19 cellular contexts compared by ENCODE assay signal in the genomic region with DNA sequence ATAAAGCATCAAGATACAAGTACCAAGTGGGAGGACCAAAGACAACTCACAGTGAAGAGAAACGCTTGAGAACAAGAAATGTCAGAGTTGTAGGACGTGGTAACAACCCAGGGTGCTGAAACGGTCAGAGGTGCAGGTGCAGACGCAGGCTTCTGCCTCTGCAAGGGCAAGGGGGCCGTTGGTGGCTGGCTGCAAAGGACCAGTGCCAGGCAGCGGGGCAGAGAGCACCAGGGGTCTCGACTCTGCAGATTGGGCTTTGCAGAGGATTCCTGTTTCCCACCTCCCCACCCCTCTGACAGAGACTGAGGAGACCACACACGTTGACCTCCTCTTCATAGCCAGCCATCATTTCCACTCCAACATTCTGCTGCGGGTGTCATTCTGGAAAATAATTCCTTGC. TPM values are rescaled to one million over a fixed set of nuclear protein-coding genes. Genes with fewer than 3 reads are reported as not detected.
DNase-seq lines count a peak whose midpoint lies in the region; ATAC-seq and TF ChIP-seq lines count a peak whose summit lies in the region.
"Had no signal": no experiment of that assay in that cellular context is flagged by ENCODE, and none has a peak within 500 bp of the region (broad histone marks: within the 10 kb centered on the region; RNA-seq: fewer than 3 reads in every experiment).

No MANE protein-coding gene starts in this region.

- no peak overlapping the region for H2AK5ac ChIP-seq in neuronal stem cell (ENCODE audit: low read depth, low read length)

- H3K9ac ChIP-seq in neuronal stem cell (ENCODE audit: low read depth, low read length, poor library complexity) = no peak overlapping the region

- no peaks in the 10 kb centered on the region for H3K9me3 Mint-ChIP-seq in WTC11

- H3K4ac ChIP-seq in neuronal stem cell (ENCODE audit: low read length) = no peak overlapping the region

- H2BK5ac ChIP-seq in neuronal stem cell (ENCODE audit: low read length) = no peak overlapping the region

- ATAC-seq in left ventricle myocardium superior (no peak), WTC11 (no peak), lower lobe of right lung (no peak)

- peaks cover 2% of the 10 kb centered on the region; the same call in 1 of the 2 replicates for H3K36me3 Mint-ChIP-seq in WTC11

- H3K79me1 ChIP-seq in neuronal stem cell (ENCODE audit: low read depth, low read length) = peaks cover 2% of the 10 kb centered on the region

- H3K36me3 ChIP-seq in left ventricle myocardium inferior (peaks cover 11% of the 10 kb centered on the region), neuronal stem cell (replicated peaks in 1 of 2; ENCODE audit: control insufficient read depth in 2 of 2, insufficient read depth in 2 of 2, low read length in 2 of 2) (no peaks in the 10 kb centered on the region), thyroid gland (peaks cover 7% of the 10 kb centered on the region in 2 donors), lower lobe of right lung (peaks cover 16% of the 10 kb centered on the region)
- H3K36me3 ChIP-seq: BE2C had no signal

- no peak overlapping the region for H2BK120ac ChIP-seq in neuronal stem cell (ENCODE audit: low read depth, low read length)

- CTCF ChIA-PET in WTC11 (lab: Charles Lee) = no interaction called here

- TF ChIP-seq POLR2A in thyroid gland (IDR thresholded peaks at IDR 0.05) = no peak

- H4K91ac ChIP-seq in neuronal stem cell (ENCODE audit: low read depth, low read length, poor library complexity) = no peak overlapping the region

- H3K4me3 Mint-ChIP-seq in WTC11 = no peak overlapping the region

- H3K18ac ChIP-seq in neuronal stem cell (ENCODE audit: low read length) = peak overlapping the region; percentile 48

- H3K4me2 ChIP-seq in neuronal stem cell (ENCODE audit: insufficient read depth, low read length, poor library complexity, severe bottlenecking) = no peak overlapping the region

- H2BK15ac ChIP-seq in neuronal stem cell (ENCODE audit: low read length) = no peak overlapping the region

- no peak overlapping the region for H2AFZ ChIP-seq in neuronal stem cell (ENCODE audit: low read length)

- H3K27me3 ChIP-seq in left ventricle myocardium inferior (ENCODE audit: low read depth) (no peaks in the 10 kb centered on the region), neuronal stem cell (ENCODE audit: control insufficient read depth in 3 of 3, insufficient read depth in 3 of 3, low read depth in 1 of 3, low read length in 3 of 3) (peaks cover 0 to 5% (median 0%) of the 10 kb centered on the region in 3 experiments), thyroid gland (no peaks in the 10 kb centered on the region), lower lobe of right lung (ENCODE audit: low read depth) (no peaks in the 10 kb centered on the region)

- no peaks in the 10 kb centered on the region for H3K27me3 Mint-ChIP-seq in WTC11 (ENCODE audit: low read depth)

- H3K9me3 ChIP-seq in left ventricle myocardium inferior (replicated peaks) (no peaks in the 10 kb centered on the region), neuronal stem cell (replicated peaks in 1 of 2; ENCODE audit: control insufficient read depth in 2 of 2, insufficient read depth in 1 of 2, low read depth in 1 of 2, low read length in 2 of 2) (no peaks in the 10 kb centered on the region), thyroid gland (no peaks in the 10 kb centered on the region), lower lobe of right lung (no peaks in the 10 kb centered on the region)
- H3K9me3 ChIP-seq: BE2C had no signal

- TF ChIP-seq CTCF in left ventricle myocardium inferior (IDR thresholded peaks at IDR 0.05; ENCODE audit: borderline replicate concordance) (no peak), WTC11 (IDR thresholded peaks at IDR 0.05) (no peak), thyroid gland (IDR thresholded peaks at IDR 0.05) (no peak), lower lobe of right lung (IDR thresholded peaks at IDR 0.05) (no peak)

- intact Hi-C loops in left ventricle myocardium inferior (cut with micrococcal nuclease) (no loop called here), left ventricle myocardium superior (cut with micrococcal nuclease) (no loop called here), thyroid gland (cut with DNase I) (no loop called here), lower lobe of right lung (cut with DNase I) (no loop called here)

- H3K4me1 Mint-ChIP-seq in WTC11 = peaks cover 24% of the 10 kb centered on the region

- no peak overlapping the region for H3K4me3 ChIP-seq in left ventricle myocardium inferior
- H3K4me3 ChIP-seq in neuronal stem cell (ENCODE audit: low read length in 2 of 2) = no peak overlapping the region
- H3K4me3 ChIP-seq in thyroid gland (replicated peaks in 1 of 3) = no peak overlapping the region
- no peak overlapping the region for H3K4me3 ChIP-seq in lower lobe of right lung

- no peak overlapping the region for H3K23ac ChIP-seq in neuronal stem cell (ENCODE audit: low read depth, low read length, poor library complexity)

- WGBS in neuronal stem cell (ENCODE audit: extremely low coverage in 2 of 2, insufficient read length in 2 of 2, insufficient replicate concordance in 1 of 2), 2 donors = no CpG with 5 or more reads among the region's 9 CpGs
- 89 to 91% methylated on average over 9 of the region's 9 CpGs for WGBS in thyroid gland, 2 donors

- H3K14ac ChIP-seq in neuronal stem cell (ENCODE audit: low read length) = no peak overlapping the region

- H3K27ac ChIP-seq in left ventricle myocardium inferior (replicated peaks) = peak overlapping the region; percentile 93
- H3K27ac ChIP-seq in neuronal stem cell (replicated peaks; ENCODE audit: low read length) = no peak overlapping the region
- H3K27ac ChIP-seq in thyroid gland = peak overlapping the region in 2 of 3 donors; percentile 71 to 92
- no peak overlapping the region for H3K27ac ChIP-seq in lower lobe of right lung

- DNase-seq in left ventricle myocardium inferior = no peak
- DNase-seq in left ventricle myocardium superior = no peak
- DNase-seq in WTC11 (ENCODE audit: low spot score) = no peak
- DNase-seq in neuronal stem cell (ENCODE audit: low spot score) = no peak
- no peak for DNase-seq in thyroid gland
- DNase-seq in lower lobe of right lung = no peak
- DNase-seq in EL = no peak
- DNase-seq in C1 segment of cervical spinal cord (lab: John Stamatoyannopoulos, UW) = no peak
- DNase-seq: BE2C, DND-41, KBM-7, MV-4-11, NCI-H1417 treated with DMSO at 0.1 percent for 48 hours, NCI-H187 treated with DMSO at 0.1 percent for 48 hours, NCI-H2227 treated with DMSO at 0.1 percent for 48 hours, NCI-H510A treated with DMSO at 0.1 percent for 48 hours, NCI-H774, SHP77 treated with DMSO at 0.1 percent for 48 hours had no signal

- H3K27ac Mint-ChIP-seq in WTC11 = peak overlapping the region; percentile 63; the same call in 1 of the 2 replicates

- H3K4me1 ChIP-seq in left ventricle myocardium inferior (peaks cover 79% of the 10 kb centered on the region), neuronal stem cell (ENCODE audit: control insufficient read depth in 2 of 2, insufficient read depth in 1 of 2, low read depth in 1 of 2, low read length in 2 of 2) (peaks cover 5 to 8% of the 10 kb centered on the region in 2 donors), thyroid gland (peaks cover 71 to 78% of the 10 kb centered on the region in 2 donors), lower lobe of right lung (peaks cover 82% of the 10 kb centered on the region)
- H3K4me1 ChIP-seq: BE2C had no signal

- H2BK12ac ChIP-seq in neuronal stem cell (ENCODE audit: low read length) = no peak overlapping the region

- H4K8ac ChIP-seq in neuronal stem cell (ENCODE audit: low read depth, low read length) = no peak overlapping the region

- POLR2A ChIA-PET in WTC11 (lab: Charles Lee) = no interaction called here

TF ChIP-seq in WTC11, 78 proteins besides CTCF, POLR2A, EP300 and RAD21:
- TF ChIP-seq NFYB (CRISPR knock-in tag; conservative IDR thresholded peaks at IDR 0.05; ENCODE audit: low read depth) = no peak
- TF ChIP-seq SP1 (CRISPR knock-in tag; conservative IDR thresholded peaks at IDR 0.05) = no peak
- TF ChIP-seq GTF2I (CRISPR knock-in tag; conservative IDR thresholded peaks at IDR 0.05) = no peak
- no peak for TF ChIP-seq CREB1 (CRISPR knock-in tag; IDR thresholded peaks at IDR 0.05)

RNA-seq across cellular contexts. Expression of gene RAB20, which starts 38.3 kb away (rescaled TPM):
- total RNA-seq in left ventricle myocardium inferior (13.8 TPM), left ventricle myocardium superior (10.3 TPM), WTC11 (2021) (14.3 to 19.0 TPM (median 18.6 TPM) in 3 replicates), thyroid gland (10 to 100 TPM; 21.0 to 60.5 (median 43.5) TPM), lower lobe of right lung (51.3 TPM)
- 0.56 TPM for polyA plus RNA-seq in neuronal stem cell (2013, experiment 1 of 2)
- polyA plus RNA-seq in neuronal stem cell (2013, experiment 2 of 2) = 0.76 TPM
- total RNA-seq: OCI-LY7 had no signal

Comparison
In these comparisons a context has a peak if more than half of its experiments do, and no peak if none do; other contexts are left out.
1. H3K27ac ChIP-seq: peak in left ventricle myocardium inferior (single experiment) and thyroid gland (2 of 3); none in neuronal stem cell (single experiment) and lower lobe of right lung (single experiment).